Comparison of ENCODE assay signal across 7 cellular contexts in the genomic region with DNA sequence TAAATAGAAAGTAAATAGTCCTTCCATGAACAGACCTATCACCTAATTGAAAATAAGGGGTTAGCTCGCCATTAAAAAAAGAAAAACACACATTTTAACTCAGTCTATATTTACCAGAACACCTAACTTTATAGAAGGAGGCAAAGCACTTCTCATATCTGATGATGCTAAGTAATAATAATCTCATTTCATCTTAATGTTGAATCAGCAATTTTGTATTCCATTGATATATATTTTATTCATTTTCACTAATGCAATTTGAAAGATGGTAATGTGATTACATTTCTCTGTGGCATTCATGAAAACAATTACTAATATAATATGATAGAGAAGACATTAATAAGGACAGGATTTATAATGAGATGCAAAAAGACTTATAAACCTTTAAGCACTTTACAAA.
"Had no signal": no experiment of that assay in that cellular context is flagged by ENCODE, and none has a peak within 500 bp of the region (broad histone marks: within the 10 kb centered on the region; RNA-seq: fewer than 3 reads in every experiment).

No MANE protein-coding gene starts in this region.

- DNase-seq: H7, HFFc6, KG1 had no signal

- H3K36me3 ChIP-seq: HAP-1 had no signal

- H3K27ac ChIP-seq: HL-60 had no signal

- H2AFZ ChIP-seq: GM23338 had no signal

- H3K9me3 ChIP-seq: HAP-1 had no signal

- H3K4me2 ChIP-seq: GM23338 had no signal

- ATAC-seq: GM23338, HCT116 had no signal

- H3K4me3 ChIP-seq: GM23338, HAP-1 had no signal
